In the genomic region with DNA sequence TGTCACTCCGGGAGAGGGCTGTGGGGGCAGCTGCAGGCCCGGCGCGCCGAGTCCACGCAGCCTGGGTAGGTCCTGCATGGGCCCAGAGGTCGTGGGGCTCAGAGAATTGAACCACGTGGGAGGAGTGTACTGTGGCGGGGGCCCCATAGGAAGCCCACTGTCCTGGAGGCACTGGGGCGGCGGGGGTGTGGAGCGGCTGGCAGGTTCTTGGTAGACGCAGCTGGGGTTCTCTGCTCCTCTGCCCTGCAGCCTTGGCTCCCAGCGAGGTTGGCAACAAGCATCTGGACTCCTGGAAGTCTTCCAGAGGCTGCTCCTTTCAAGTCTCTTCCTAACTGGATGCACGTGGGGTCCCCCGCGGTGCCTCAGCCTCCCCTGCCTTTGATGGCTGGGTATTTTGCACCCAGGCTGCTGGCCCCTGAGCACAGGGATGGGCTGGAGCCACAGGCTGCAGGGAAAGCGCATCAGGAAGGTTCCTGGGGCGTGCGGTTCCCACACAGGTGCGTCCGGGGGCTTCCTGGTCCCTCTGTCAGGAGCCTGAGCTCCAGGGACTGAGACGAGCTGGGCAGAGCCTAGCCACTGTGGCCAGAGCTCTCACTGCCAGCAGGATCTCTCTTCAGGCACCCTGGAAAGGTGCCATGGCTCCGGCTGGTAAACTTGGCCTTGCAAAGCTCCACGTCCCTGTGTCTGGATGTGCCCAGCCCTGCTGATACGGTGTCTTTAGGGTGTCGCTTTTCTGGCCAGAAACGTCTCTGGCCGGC, we compare ENCODE assay signal across 14 cellular contexts. TPM values are rescaled to one million over a fixed set of nuclear protein-coding genes. Genes with fewer than 3 reads are reported as not detected.
DNase-seq lines count a peak whose midpoint lies in the region; ATAC-seq lines count a peak whose summit lies in the region.
"Had no signal": no experiment of that assay in that cellular context is flagged by ENCODE, and none has a peak within 500 bp of the region (broad histone marks: within the 10 kb centered on the region; RNA-seq: fewer than 3 reads in every experiment).

No MANE protein-coding gene starts in this region.

- peaks cover 9% of the 10 kb centered on the region for H3K36me3 Mint-ChIP-seq in activated CD4-positive, alpha-beta memory T cell treated with anti-CD3 and anti-CD28 coated beads for 36 hours
- H3K36me3 Mint-ChIP-seq in T-helper 17 cell (ENCODE audit: low read depth) = peaks cover 1% of the 10 kb centered on the region
- H3K36me3 Mint-ChIP-seq in activated naive CD4-positive, alpha-beta T cell treated with anti-CD3 and anti-CD28 coated beads, Interleukin-2, amount 10 ng/mL, durations not matched to agents 7 days and 5 days = peaks cover 12% of the 10 kb centered on the region

- DNase-seq in MG63 (peak; percentile 72), astrocyte of the hippocampus (ENCODE audit: low read depth, low spot score) (peak; percentile 36), left ventricle myocardium superior (peak; percentile 78), T-helper 17 cell (no peak)
- DNase-seq in activated CD4-positive, alpha-beta memory T cell treated with anti-CD3 and anti-CD28 coated beads for 36 hours = no peak
- no peak for DNase-seq in activated naive CD4-positive, alpha-beta T cell treated with anti-CD3 and anti-CD28 coated beads, Interleukin-2, amount 10 ng/mL, durations not matched to agents 7 days and 5 days
- DNase-seq: activated CD4-positive, alpha-beta T cell treated with anti-CD3 and anti-CD28 coated beads, Interleukin-2, amount 10 ng/mL, durations not matched to agents 7 days and 5 days; KBM-7; OCI-M1; transverse colon had no signal

- POLR2A ChIA-PET in activated CD4-positive, alpha-beta memory T cell treated with anti-CD3 and anti-CD28 coated beads for 36 hours (lab: Charles Lee) = no interaction called here

- H3K4me3 Mint-ChIP-seq in activated CD4-positive, alpha-beta memory T cell treated with anti-CD3 and anti-CD28 coated beads for 36 hours = no peak overlapping the region
- no peak overlapping the region for H3K4me3 Mint-ChIP-seq in T-helper 17 cell
- no peak overlapping the region for H3K4me3 Mint-ChIP-seq in activated naive CD4-positive, alpha-beta T cell treated with anti-CD3 and anti-CD28 coated beads, Interleukin-2, amount 10 ng/mL, durations not matched to agents 7 days and 5 days
- H3K4me3 Mint-ChIP-seq: activated CD4-positive, alpha-beta T cell treated with anti-CD3 and anti-CD28 coated beads, Interleukin-2, amount 10 ng/mL, durations not matched to agents 7 days and 5 days; activated T-helper 1 cell treated with anti-CD3 and anti-CD28 coated beads, Interleukin-12 subunit alpha, Interleukin-12 subunit beta, Interleukin-2, Interleukin-4 antibody, amounts not matched to agents 30 ng/mL and 10 ng/mL and 1 ng/mL, durations not matched to agents 14 hours and 24 hours and 36 hours; T-helper 1 cell treated with Interleukin-12 subunit alpha and Interleukin-12 subunit beta and Interleukin-4 antibody, amounts not matched to agents 30 μg/mL and 1 μg/mL, for 36 hours had no signal

- intact Hi-C loops in left ventricle myocardium superior (cut with micrococcal nuclease) = no loop called here
- intact Hi-C loops in activated CD4-positive, alpha-beta memory T cell treated with anti-CD3 and anti-CD28 coated beads for 36 hours (cut with micrococcal nuclease) = no loop called here

- H3K27ac ChIP-seq in skeletal muscle tissue (ENCODE audit: low read depth, low read length) = peak overlapping the region; percentile 61

- H3K36me3 ChIP-seq in MG63 = peaks cover 42% of the 10 kb centered on the region
- peaks cover 0 to under 1% (median 0%) of the 10 kb centered on the region in 3 donors for H3K36me3 ChIP-seq in skeletal muscle tissue (ENCODE audit: control insufficient read depth in 3 of 3, insufficient read depth in 3 of 3, low read length in 3 of 3)
- H3K36me3 ChIP-seq: transverse colon had no signal

- peak overlapping the region; percentile 20 to 79 (median 66) for H3K9ac ChIP-seq in skeletal muscle tissue (ENCODE audit: low read depth in 1 of 3, low read length in 3 of 3)

- H3K4me1 ChIP-seq in skeletal muscle tissue (ENCODE audit: control insufficient read depth in 3 of 3, insufficient read depth in 3 of 3, low read length in 3 of 3) = peaks cover 41 to 47% (median 45%) of the 10 kb centered on the region in 3 donors

- peak; percentile 72 for ATAC-seq in left ventricle myocardium superior
- no peak for ATAC-seq in T-helper 17 cell
- ATAC-seq in activated CD4-positive, CD25-positive, alpha-beta regulatory T cell treated with anti-CD3 and anti-CD28 coated beads, Interleukin-2, amount 50 U/mL, for 24 hours = no peak

- H3K27me3 ChIP-seq in MG63 (no peaks in the 10 kb centered on the region), skeletal muscle tissue (ENCODE audit: control insufficient read depth in 3 of 3, insufficient read depth in 3 of 3, low read length in 3 of 3) (no peaks in the 10 kb centered on the region)
- H3K27me3 ChIP-seq: transverse colon had no signal

- CTCF ChIA-PET in activated CD4-positive, alpha-beta memory T cell treated with anti-CD3 and anti-CD28 coated beads for 36 hours (lab: Charles Lee) = interaction anchor here (0.6 to 0.7 kb wide), 2 partner anchors 9 to 248 kb away, joined by 3 read pairs; a partner anchor contains a TSS
- CTCF ChIA-PET in activated naive CD4-positive, alpha-beta T cell treated with anti-CD3 and anti-CD28 coated beads, Interleukin-2, amount 10 ng/mL, durations not matched to agents 7 days and 5 days (lab: Charles Lee) = no interaction called here

- H3K27me3 Mint-ChIP-seq in activated CD4-positive, alpha-beta memory T cell treated with anti-CD3 and anti-CD28 coated beads for 36 hours = no peaks in the 10 kb centered on the region
- H3K27me3 Mint-ChIP-seq in T-helper 17 cell = no peaks in the 10 kb centered on the region
- H3K27me3 Mint-ChIP-seq in activated naive CD4-positive, alpha-beta T cell treated with anti-CD3 and anti-CD28 coated beads, Interleukin-2, amount 10 ng/mL, durations not matched to agents 7 days and 5 days = no peaks in the 10 kb centered on the region
- H3K27me3 Mint-ChIP-seq: activated CD4-positive, alpha-beta T cell treated with anti-CD3 and anti-CD28 coated beads, Interleukin-2, amount 10 ng/mL, durations not matched to agents 7 days and 5 days had no signal

- H3K4me3 ChIP-seq in MG63 = no peak overlapping the region
- peak overlapping the region; percentile 13 to 68 (median 15) for H3K4me3 ChIP-seq in skeletal muscle tissue (ENCODE audit: low read length in 3 of 3)
- H3K4me3 ChIP-seq: transverse colon had no signal

- H3K9me3 ChIP-seq in MG63 (no peaks in the 10 kb centered on the region), skeletal muscle tissue (ENCODE audit: control insufficient read depth in 3 of 3, low read length in 3 of 3) (no peaks in the 10 kb centered on the region), T-helper 17 cell (ENCODE audit: control insufficient read depth, low read length, poor library complexity, severe bottlenecking) (no peaks in the 10 kb centered on the region)
- H3K9me3 ChIP-seq: transverse colon had no signal

- H3K9me3 Mint-ChIP-seq in activated CD4-positive, alpha-beta memory T cell treated with anti-CD3 and anti-CD28 coated beads for 36 hours = no peaks in the 10 kb centered on the region
- H3K9me3 Mint-ChIP-seq in activated naive CD4-positive, alpha-beta T cell treated with anti-CD3 and anti-CD28 coated beads, Interleukin-2, amount 10 ng/mL, durations not matched to agents 7 days and 5 days = no peaks in the 10 kb centered on the region
- H3K9me3 Mint-ChIP-seq: activated CD4-positive, alpha-beta T cell treated with anti-CD3 and anti-CD28 coated beads, Interleukin-2, amount 10 ng/mL, durations not matched to agents 7 days and 5 days; activated T-helper 1 cell treated with anti-CD3 and anti-CD28 coated beads, Interleukin-12 subunit alpha, Interleukin-12 subunit beta, Interleukin-2, Interleukin-4 antibody, amounts not matched to agents 30 ng/mL and 10 ng/mL and 1 ng/mL, durations not matched to agents 14 hours and 24 hours and 36 hours; T-helper 1 cell treated with Interleukin-12 subunit alpha and Interleukin-12 subunit beta and Interleukin-4 antibody, amounts not matched to agents 30 μg/mL and 1 μg/mL, for 36 hours had no signal

- H3K4me1 Mint-ChIP-seq in activated CD4-positive, alpha-beta memory T cell treated with anti-CD3 and anti-CD28 coated beads for 36 hours (ENCODE audit: low read depth) = peaks cover 15% of the 10 kb centered on the region
- H3K4me1 Mint-ChIP-seq in T-helper 17 cell = peaks cover 15% of the 10 kb centered on the region
- peaks cover 22% of the 10 kb centered on the region for H3K4me1 Mint-ChIP-seq in activated naive CD4-positive, alpha-beta T cell treated with anti-CD3 and anti-CD28 coated beads, Interleukin-2, amount 10 ng/mL, durations not matched to agents 7 days and 5 days

- H3K27ac Mint-ChIP-seq in activated CD4-positive, alpha-beta memory T cell treated with anti-CD3 and anti-CD28 coated beads for 36 hours = no peak overlapping the region
- no peak overlapping the region for H3K27ac Mint-ChIP-seq in T-helper 17 cell
- no peak overlapping the region for H3K27ac Mint-ChIP-seq in activated naive CD4-positive, alpha-beta T cell treated with anti-CD3 and anti-CD28 coated beads, Interleukin-2, amount 10 ng/mL, durations not matched to agents 7 days and 5 days
- H3K27ac Mint-ChIP-seq: activated CD4-positive, alpha-beta T cell treated with anti-CD3 and anti-CD28 coated beads, Interleukin-2, amount 10 ng/mL, durations not matched to agents 7 days and 5 days; activated T-helper 1 cell treated with anti-CD3 and anti-CD28 coated beads, Interleukin-12 subunit alpha, Interleukin-12 subunit beta, Interleukin-2, Interleukin-4 antibody, amounts not matched to agents 30 ng/mL and 10 ng/mL and 1 ng/mL, durations not matched to agents 14 hours and 24 hours and 36 hours; T-helper 1 cell treated with Interleukin-12 subunit alpha and Interleukin-12 subunit beta and Interleukin-4 antibody, amounts not matched to agents 30 μg/mL and 1 μg/mL, for 36 hours had no signal

RNA-seq across cellular contexts. Expression of a gene that starts 9.3 kb away (rescaled TPM):
- total RNA-seq in MG63 (2014; rRNA removed; shearing (Covaris generic); ENCODE audit: low replicate concordance) = 49.6 and 71.6 TPM in 2 replicates
- total RNA-seq in left ventricle myocardium superior = 10.4 TPM
- 13.6 TPM for total RNA-seq in skeletal muscle tissue
- 10 to 100 TPM; 61.8 to 62.7 TPM for total RNA-seq in activated CD4-positive, alpha-beta memory T cell treated with anti-CD3 and anti-CD28 coated beads for 36 hours
- total RNA-seq in T-helper 17 cell = 10 to 100 TPM; 19.6 to 21.9 TPM

RNA-seq across cellular contexts. Expression of a gene that starts 28.4 kb away (rescaled TPM):
- total RNA-seq in MG63 (2014; rRNA removed; shearing (Covaris generic); ENCODE audit: low replicate concordance) = 0.22 and 1.7 TPM in 2 replicates
- total RNA-seq in left ventricle myocardium superior = 0.12 TPM
- total RNA-seq in skeletal muscle tissue = not detected
- total RNA-seq in activated CD4-positive, alpha-beta memory T cell treated with anti-CD3 and anti-CD28 coated beads for 36 hours = 1 to 10 TPM; 1.6 to 2.4 TPM
- total RNA-seq in T-helper 17 cell = 1 to 10 TPM in 1 of 2 donors, under 1 TPM in 1; 0.83 to 1.4 TPM

Comparison
In these comparisons a context has a peak if more than half of its experiments do, and no peak if none do; other contexts are left out.
1. DNase-seq: peak in MG63 (single experiment), astrocyte of the hippocampus (single experiment) and left ventricle myocardium superior (single experiment); none in activated CD4-positive, alpha-beta memory T cell treated with anti-CD3 and anti-CD28 coated beads for 36 hours (single experiment), T-helper 17 cell (0 of 3) and activated naive CD4-positive, alpha-beta T cell treated with anti-CD3 and anti-CD28 coated beads, Interleukin-2, amount 10 ng/mL, durations not matched to agents 7 days and 5 days (single experiment).